8 cellular contexts compared by ENCODE assay signal in genomic region chr3:98596902-98597500, GRCh38. TPM values are rescaled to one million over a fixed set of nuclear protein-coding genes. Genes with fewer than 3 reads are reported as not detected.
A peak's percentile ranks its signal among the peaks of the same experiment; 100 is the strongest.
DNase-seq lines count a peak whose midpoint lies in the region; ATAC-seq, FAIRE-seq and TF ChIP-seq lines count a peak whose summit lies in the region.

No MANE protein-coding gene starts in this region.

- peaks cover 26% of the 10 kb centered on the region for H3K4me1 Mint-ChIP-seq in activated CD4-positive, alpha-beta T cell treated with anti-CD3 and anti-CD28 coated beads for 36 hours

- no peak overlapping the region for H3K27ac Mint-ChIP-seq in activated CD4-positive, alpha-beta T cell treated with anti-CD3 and anti-CD28 coated beads for 36 hours

- H3K27me3 Mint-ChIP-seq in activated CD4-positive, alpha-beta T cell treated with anti-CD3 and anti-CD28 coated beads for 36 hours = no peaks in the 10 kb centered on the region

- ATAC-seq in HG02798 (IDR thresholded peaks at IDR 0.05; ENCODE audit: poor library complexity, unreplicated experiment) = no peak
- ATAC-seq in GM18502 (IDR thresholded peaks at IDR 0.05; ENCODE audit: poor library complexity, unreplicated experiment) = no peak
- ATAC-seq in activated CD4-positive, alpha-beta T cell treated with anti-CD3 and anti-CD28 coated beads for 36 hours = no peak

- no peaks in the 10 kb centered on the region for H4K20me1 ChIP-seq in Karpas-422 (ENCODE audit: insufficient read depth, low read depth, low read length)

- H3K9ac ChIP-seq in Karpas-422 (ENCODE audit: low read length) = no peak overlapping the region

- no peak overlapping the region for H3K4me3 Mint-ChIP-seq in activated CD4-positive, alpha-beta T cell treated with anti-CD3 and anti-CD28 coated beads for 36 hours

- CTCF ChIA-PET in activated CD4-positive, alpha-beta T cell treated with anti-CD3 and anti-CD28 coated beads for 36 hours (lab: Charles Lee) = interaction anchor here (0.6 to 2.7 kb wide), 13 partner anchors 10 to 293 kb away, joined by 3 to 11 read pairs (median 4); no protein-coding TSS in a partner anchor

- H2AFZ ChIP-seq in Karpas-422 (ENCODE audit: low read length) = no peak overlapping the region

- intact Hi-C loops in activated CD4-positive, alpha-beta T cell treated with anti-CD3 and anti-CD28 coated beads for 36 hours (cut with DNase I, micrococcal nuclease) = loop anchor here (1.0 to 10.0 kb wide), 7 partner anchors 215 to 1218 kb away; partner anchors contain the start of genes CMSS1 (in 1 of the 2), CRYBG3 (in 1 of the 2) and DCBLD2 (in 1 of the 2)

- H3K9me3 ChIP-seq in Karpas-422 (ENCODE audit: low read length) = no peaks in the 10 kb centered on the region

- POLR2A ChIA-PET in activated CD4-positive, alpha-beta T cell treated with anti-CD3 and anti-CD28 coated beads for 36 hours (lab: Charles Lee) = no interaction called here

- H3K4me1 ChIP-seq in Karpas-422 (ENCODE audit: low read length) = peaks cover 15% of the 10 kb centered on the region

- no peaks in the 10 kb centered on the region for H3K9me2 ChIP-seq in Karpas-422 (replicated peaks; ENCODE audit: insufficient read depth, low read length)

- TF ChIP-seq CTCF in D721Med (IDR thresholded peaks at IDR 0.05; ENCODE audit: insufficient read depth, missing control alignments) (peak; percentile 36), VCaP (conservative IDR thresholded peaks at IDR 0.05) (peak; percentile 75)

- peaks cover 4% of the 10 kb centered on the region for H3K36me3 Mint-ChIP-seq in activated CD4-positive, alpha-beta T cell treated with anti-CD3 and anti-CD28 coated beads for 36 hours (ENCODE audit: low read depth)

- no peak overlapping the region for H3K4me2 ChIP-seq in Karpas-422 (ENCODE audit: low read depth, low read length, poor library complexity, severe bottlenecking)

- no peaks in the 10 kb centered on the region for H3K9me3 Mint-ChIP-seq in activated CD4-positive, alpha-beta T cell treated with anti-CD3 and anti-CD28 coated beads for 36 hours (ENCODE audit: low read depth)

- no peak for FAIRE-seq in D721Med (lab: Jason Lieb, UNC)

- DNase-seq in D721Med (ENCODE audit: insufficient read length, low spot score) (no peak), Karpas-422 (peak; percentile 87), left kidney (ENCODE audit: low read depth, low spot score) (peak; percentile 33), NCI-H2029 treated with DMSO at 0.1 percent for 48 hours (lab: John Stamatoyannopoulos, UW) (no peak)
- DNase-seq in activated CD4-positive, alpha-beta T cell treated with anti-CD3 and anti-CD28 coated beads for 36 hours = no peak

- H3K27ac ChIP-seq in Karpas-422 (ENCODE audit: low read length) = no peak overlapping the region
- H3K27ac ChIP-seq in VCaP = no peak overlapping the region

- no peaks in the 10 kb centered on the region for H3K27me3 ChIP-seq in Karpas-422 (ENCODE audit: low read length)

- peaks cover 10% of the 10 kb centered on the region for H3K79me2 ChIP-seq in Karpas-422 (ENCODE audit: low read length)

- H3K4me3 ChIP-seq in Karpas-422 (ENCODE audit: low read length) = no peak overlapping the region

- no peaks in the 10 kb centered on the region for H3K36me3 ChIP-seq in Karpas-422 (ENCODE audit: insufficient read depth, low read length)

RNA-seq across cellular contexts. Expression of gene CPOX, which starts 3.6 kb away (rescaled TPM):
- total RNA-seq in Karpas-422 (2014; rRNA removed; shearing (Covaris generic); ENCODE audit: low replicate concordance) = 7.8 and 11.6 TPM in 2 replicates
- 10 to 100 TPM; 40.3 to 41.9 TPM for total RNA-seq in activated CD4-positive, alpha-beta T cell treated with anti-CD3 and anti-CD28 coated beads for 36 hours

Comparison
In these comparisons a context has a peak if more than half of its experiments do, and no peak if none do; other contexts are left out.
1. DNase-seq: peak in Karpas-422 (single experiment) and left kidney (single experiment); none in D721Med (single experiment), NCI-H2029 treated with DMSO at 0.1 percent for 48 hours (single experiment) and activated CD4-positive, alpha-beta T cell treated with anti-CD3 and anti-CD28 coated beads for 36 hours (single experiment).